3 cellular contexts compared by ENCODE assay signal in the genomic region with DNA sequence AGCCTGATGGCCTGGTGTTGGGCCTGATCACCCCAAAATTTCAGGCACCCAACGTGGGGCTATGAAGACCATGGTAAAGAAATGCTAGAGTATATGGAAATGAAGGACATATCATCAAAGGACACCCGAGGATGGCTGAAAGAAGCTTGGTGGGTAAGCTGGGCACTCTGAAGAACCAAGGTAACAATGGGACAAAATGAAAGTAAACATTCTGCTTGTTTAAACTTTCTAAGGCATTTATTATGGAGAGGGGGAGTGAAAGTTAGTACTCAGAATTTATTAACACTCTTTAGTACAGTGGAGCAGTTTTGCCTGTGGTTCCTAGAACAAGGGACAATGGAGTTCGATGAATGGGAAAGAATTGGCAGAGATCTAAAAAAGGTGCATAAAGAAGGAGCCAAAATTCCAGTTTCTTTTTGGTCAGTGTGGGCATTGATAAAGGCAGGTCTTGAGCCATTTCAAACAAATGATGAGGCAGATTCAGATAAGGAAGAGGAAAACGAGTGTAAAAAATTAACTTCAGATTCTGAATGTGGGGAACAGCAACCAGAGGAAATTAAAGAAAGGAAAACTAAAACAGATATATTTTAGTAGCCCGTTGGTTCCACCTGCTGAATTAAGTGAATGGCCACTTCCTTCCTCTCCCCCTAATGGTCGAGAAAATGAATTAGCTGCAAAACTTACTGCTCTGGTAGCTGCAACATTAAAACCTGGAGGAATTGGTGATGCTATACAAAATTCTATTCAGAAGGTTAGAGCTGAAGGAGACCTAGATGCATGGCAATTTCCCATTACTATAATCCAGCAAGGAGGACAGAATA.
TF ChIP-seq lines count a peak whose summit lies in the region.

No MANE protein-coding gene starts in this region.

TF ChIP-seq in liver, 16 proteins besides CTCF, POLR2A, EP300 and RAD21:
- TF ChIP-seq FOXA2 (IDR thresholded peaks at IDR 0.05): no peak
- TF ChIP-seq RXRA (IDR thresholded peaks at IDR 0.05): no peak
- no peak for TF ChIP-seq JUND (IDR thresholded peaks at IDR 0.05)
- TF ChIP-seq FOXA1 (IDR thresholded peaks at IDR 0.05): no peak
- no peak for TF ChIP-seq NR2F2 (IDR thresholded peaks at IDR 0.05)
- TF ChIP-seq, protein P1, sequence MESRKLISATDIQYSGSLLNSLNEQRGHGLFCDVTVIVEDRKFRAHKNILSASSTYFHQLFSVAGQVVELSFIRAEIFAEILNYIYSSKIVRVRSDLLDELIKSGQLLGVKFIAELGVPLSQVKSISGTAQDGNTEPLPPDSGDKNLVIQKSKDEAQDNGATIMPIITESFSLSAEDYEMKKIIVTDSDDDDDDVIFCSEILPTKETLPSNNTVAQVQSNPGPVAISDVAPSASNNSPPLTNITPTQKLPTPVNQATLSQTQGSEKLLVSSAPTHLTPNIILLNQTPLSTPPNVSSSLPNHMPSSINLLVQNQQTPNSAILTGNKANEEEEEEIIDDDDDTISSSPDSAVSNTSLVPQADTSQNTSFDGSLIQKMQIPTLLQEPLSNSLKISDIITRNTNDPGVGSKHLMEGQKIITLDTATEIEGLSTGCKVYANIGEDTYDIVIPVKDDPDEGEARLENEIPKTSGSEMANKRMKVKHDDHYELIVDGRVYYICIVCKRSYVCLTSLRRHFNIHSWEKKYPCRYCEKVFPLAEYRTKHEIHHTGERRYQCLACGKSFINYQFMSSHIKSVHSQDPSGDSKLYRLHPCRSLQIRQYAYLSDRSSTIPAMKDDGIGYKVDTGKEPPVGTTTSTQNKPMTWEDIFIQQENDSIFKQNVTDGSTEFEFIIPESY (IDR thresholded peaks at IDR 0.05): no peak
- no peak for TF ChIP-seq GABPA (IDR thresholded peaks at IDR 0.05 in 1 of 2, conservative IDR thresholded peaks at IDR 0.05 in 1 of 2)
- TF ChIP-seq SP1 (IDR thresholded peaks at IDR 0.05): no peak
- TF ChIP-seq EGR1 (IDR thresholded peaks at IDR 0.05; ENCODE audit: low read depth in 2 of 2): no peak
- TF ChIP-seq, protein P2, sequence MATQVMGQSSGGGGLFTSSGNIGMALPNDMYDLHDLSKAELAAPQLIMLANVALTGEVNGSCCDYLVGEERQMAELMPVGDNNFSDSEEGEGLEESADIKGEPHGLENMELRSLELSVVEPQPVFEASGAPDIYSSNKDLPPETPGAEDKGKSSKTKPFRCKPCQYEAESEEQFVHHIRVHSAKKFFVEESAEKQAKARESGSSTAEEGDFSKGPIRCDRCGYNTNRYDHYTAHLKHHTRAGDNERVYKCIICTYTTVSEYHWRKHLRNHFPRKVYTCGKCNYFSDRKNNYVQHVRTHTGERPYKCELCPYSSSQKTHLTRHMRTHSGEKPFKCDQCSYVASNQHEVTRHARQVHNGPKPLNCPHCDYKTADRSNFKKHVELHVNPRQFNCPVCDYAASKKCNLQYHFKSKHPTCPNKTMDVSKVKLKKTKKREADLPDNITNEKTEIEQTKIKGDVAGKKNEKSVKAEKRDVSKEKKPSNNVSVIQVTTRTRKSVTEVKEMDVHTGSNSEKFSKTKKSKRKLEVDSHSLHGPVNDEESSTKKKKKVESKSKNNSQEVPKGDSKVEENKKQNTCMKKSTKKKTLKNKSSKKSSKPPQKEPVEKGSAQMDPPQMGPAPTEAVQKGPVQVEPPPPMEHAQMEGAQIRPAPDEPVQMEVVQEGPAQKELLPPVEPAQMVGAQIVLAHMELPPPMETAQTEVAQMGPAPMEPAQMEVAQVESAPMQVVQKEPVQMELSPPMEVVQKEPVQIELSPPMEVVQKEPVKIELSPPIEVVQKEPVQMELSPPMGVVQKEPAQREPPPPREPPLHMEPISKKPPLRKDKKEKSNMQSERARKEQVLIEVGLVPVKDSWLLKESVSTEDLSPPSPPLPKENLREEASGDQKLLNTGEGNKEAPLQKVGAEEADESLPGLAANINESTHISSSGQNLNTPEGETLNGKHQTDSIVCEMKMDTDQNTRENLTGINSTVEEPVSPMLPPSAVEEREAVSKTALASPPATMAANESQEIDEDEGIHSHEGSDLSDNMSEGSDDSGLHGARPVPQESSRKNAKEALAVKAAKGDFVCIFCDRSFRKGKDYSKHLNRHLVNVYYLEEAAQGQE (IDR thresholded peaks at IDR 0.05): no peak
- TF ChIP-seq, protein P3, sequence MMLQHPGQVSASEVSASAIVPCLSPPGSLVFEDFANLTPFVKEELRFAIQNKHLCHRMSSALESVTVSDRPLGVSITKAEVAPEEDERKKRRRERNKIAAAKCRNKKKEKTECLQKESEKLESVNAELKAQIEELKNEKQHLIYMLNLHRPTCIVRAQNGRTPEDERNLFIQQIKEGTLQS (IDR thresholded peaks at IDR 0.05): no peak
- no peak for TF ChIP-seq HNF4A (conservative IDR thresholded peaks at IDR 0.05)
- TF ChIP-seq TAF1 (conservative IDR thresholded peaks at IDR 0.05): no peak
- no peak for TF ChIP-seq HNF4G (IDR thresholded peaks at IDR 0.05)

TF ChIP-seq in HepG2, 621 proteins besides CTCF, POLR2A, EP300 and RAD21:
- no peak for TF ChIP-seq ZNF484 (CRISPR knock-in tag; IDR thresholded peaks at IDR 0.05; ENCODE audit: borderline replicate concordance, low read depth)
- no peak for TF ChIP-seq MTF1 (CRISPR knock-in tag; IDR thresholded peaks at IDR 0.05)
- no peak for TF ChIP-seq KAT7 (CRISPR knock-in tag; IDR thresholded peaks at IDR 0.05; ENCODE audit: borderline replicate concordance)
- TF ChIP-seq REL (CRISPR knock-in tag; conservative IDR thresholded peaks at IDR 0.05): no peak
- TF ChIP-seq MXD4 (CRISPR knock-in tag; IDR thresholded peaks at IDR 0.05): no peak
- no peak for TF ChIP-seq NCOA5 (CRISPR knock-in tag; IDR thresholded peaks at IDR 0.05)
- no peak for TF ChIP-seq MEIS2 (CRISPR knock-in tag; IDR thresholded peaks at IDR 0.05)
- no peak for TF ChIP-seq ZNF781 (CRISPR knock-in tag; IDR thresholded peaks at IDR 0.05; ENCODE audit: borderline replicate concordance, not compliant biosample characterization)
- no peak for TF ChIP-seq ASH2L (IDR thresholded peaks at IDR 0.05; ENCODE audit: insufficient read length, low read depth, low read length)
- no peak for TF ChIP-seq U2AF2 (IDR thresholded peaks at IDR 0.05; ENCODE audit: low read depth, low read length)
- TF ChIP-seq ZNF678 (CRISPR knock-in tag; IDR thresholded peaks at IDR 0.05): no peak
- no peak for TF ChIP-seq EED (CRISPR knock-in tag; IDR thresholded peaks at IDR 0.05)
- no peak for TF ChIP-seq ZFP36L2 (CRISPR knock-in tag; IDR thresholded peaks at IDR 0.05)
- no peak for TF ChIP-seq AHR (CRISPR knock-in tag; IDR thresholded peaks at IDR 0.05)
- TF ChIP-seq ZSCAN30 (CRISPR knock-in tag; IDR thresholded peaks at IDR 0.05): no peak
- no peak for TF ChIP-seq RBFOX2 (IDR thresholded peaks at IDR 0.05; ENCODE audit: low read depth, low read length)
- TF ChIP-seq CENPT (CRISPR knock-in tag; IDR thresholded peaks at IDR 0.05; ENCODE audit: low read depth): no peak

TF ChIP-seq in K562, 482 proteins besides CTCF, POLR2A, EP300 and RAD21:
- TF ChIP-seq, protein P4, sequence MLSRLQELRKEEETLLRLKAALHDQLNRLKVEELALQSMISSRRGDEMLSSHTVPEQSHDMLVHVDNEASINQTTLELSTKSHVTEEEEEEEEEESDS (CRISPR knock-in tag; IDR thresholded peaks at IDR 0.05): no peak
- TF ChIP-seq, protein P5, sequence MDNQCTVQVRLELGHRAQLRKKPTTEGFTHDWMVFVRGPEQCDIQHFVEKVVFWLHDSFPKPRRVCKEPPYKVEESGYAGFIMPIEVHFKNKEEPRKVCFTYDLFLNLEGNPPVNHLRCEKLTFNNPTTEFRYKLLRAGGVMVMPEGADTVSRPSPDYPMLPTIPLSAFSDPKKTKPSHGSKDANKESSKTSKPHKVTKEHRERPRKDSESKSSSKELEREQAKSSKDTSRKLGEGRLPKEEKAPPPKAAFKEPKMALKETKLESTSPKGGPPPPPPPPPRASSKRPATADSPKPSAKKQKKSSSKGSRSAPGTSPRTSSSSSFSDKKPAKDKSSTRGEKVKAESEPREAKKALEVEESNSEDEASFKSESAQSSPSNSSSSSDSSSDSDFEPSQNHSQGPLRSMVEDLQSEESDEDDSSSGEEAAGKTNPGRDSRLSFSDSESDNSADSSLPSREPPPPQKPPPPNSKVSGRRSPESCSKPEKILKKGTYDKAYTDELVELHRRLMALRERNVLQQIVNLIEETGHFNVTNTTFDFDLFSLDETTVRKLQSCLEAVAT (IDR thresholded peaks at IDR 0.05): no peak
- TF ChIP-seq TGIF2 (CRISPR knock-in tag; IDR thresholded peaks at IDR 0.05) (no peak), ZFX (CRISPR knock-in tag; IDR thresholded peaks at IDR 0.05) (no peak), EWSR1 (IDR thresholded peaks at IDR 0.05; ENCODE audit: borderline replicate concordance, low read depth, partially characterized antibody) (no peak)
- TF ChIP-seq, protein P6, sequence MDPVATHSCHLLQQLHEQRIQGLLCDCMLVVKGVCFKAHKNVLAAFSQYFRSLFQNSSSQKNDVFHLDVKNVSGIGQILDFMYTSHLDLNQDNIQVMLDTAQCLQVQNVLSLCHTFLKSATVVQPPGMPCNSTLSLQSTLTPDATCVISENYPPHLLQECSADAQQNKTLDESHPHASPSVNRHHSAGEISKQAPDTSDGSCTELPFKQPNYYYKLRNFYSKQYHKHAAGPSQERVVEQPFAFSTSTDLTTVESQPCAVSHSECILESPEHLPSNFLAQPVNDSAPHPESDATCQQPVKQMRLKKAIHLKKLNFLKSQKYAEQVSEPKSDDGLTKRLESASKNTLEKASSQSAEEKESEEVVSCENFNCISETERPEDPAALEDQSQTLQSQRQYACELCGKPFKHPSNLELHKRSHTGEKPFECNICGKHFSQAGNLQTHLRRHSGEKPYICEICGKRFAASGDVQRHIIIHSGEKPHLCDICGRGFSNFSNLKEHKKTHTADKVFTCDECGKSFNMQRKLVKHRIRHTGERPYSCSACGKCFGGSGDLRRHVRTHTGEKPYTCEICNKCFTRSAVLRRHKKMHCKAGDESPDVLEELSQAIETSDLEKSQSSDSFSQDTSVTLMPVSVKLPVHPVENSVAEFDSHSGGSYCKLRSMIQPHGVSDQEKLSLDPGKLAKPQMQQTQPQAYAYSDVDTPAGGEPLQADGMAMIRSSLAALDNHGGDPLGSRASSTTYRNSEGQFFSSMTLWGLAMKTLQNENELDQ (CRISPR knock-in tag; IDR thresholded peaks at IDR 0.05; ENCODE audit: borderline replicate concordance): no peak
